In genomic region chr3:37662708-37663107, GRCh38 we compare ENCODE assay signal across 19 cellular contexts.
DNase-seq lines count a peak whose midpoint lies in the region; ATAC-seq and TF ChIP-seq lines count a peak whose summit lies in the region.
"Had no signal": no experiment of that assay in that cellular context is flagged by ENCODE, and none has a peak within 500 bp of the region (broad histone marks: within the 10 kb centered on the region; RNA-seq: fewer than 3 reads in every experiment).

No MANE protein-coding gene starts in this region.

- peaks cover 31% of the 10 kb centered on the region for H3K36me3 Mint-ChIP-seq in nephron progenitor cell (ENCODE audit: low read depth)
- H3K36me3 Mint-ChIP-seq: CD8-positive, alpha-beta T cell had no signal

- intact Hi-C loops in esophagus muscularis mucosa (cut with DNase I): no loop called here

- H3K9me3 ChIP-seq in esophagus muscularis mucosa: no peaks in the 10 kb centered on the region
- no peaks in the 10 kb centered on the region for H3K9me3 ChIP-seq in thoracic aorta

- no peak overlapping the region for H3K4me3 ChIP-seq in esophagus muscularis mucosa
- no peak overlapping the region for H3K4me3 ChIP-seq in thoracic aorta
- H3K4me3 ChIP-seq: BLaER1 had no signal

- H3K4me3 Mint-ChIP-seq in nephron progenitor cell: no peak overlapping the region
- H3K4me3 Mint-ChIP-seq: CD8-positive, alpha-beta T cell had no signal

- peaks cover 2% of the 10 kb centered on the region for H3K27me3 Mint-ChIP-seq in nephron progenitor cell (ENCODE audit: low read depth, poor library complexity)

- H3K27ac Mint-ChIP-seq in nephron progenitor cell: peak overlapping the region; percentile 72
- H3K27ac Mint-ChIP-seq: CD8-positive, alpha-beta T cell had no signal

- H3K4me1 ChIP-seq in esophagus muscularis mucosa: peaks cover 36 to 50% (median 43%) of the 10 kb centered on the region in 4 donors
- H3K4me1 ChIP-seq in thoracic aorta (ENCODE audit: control insufficient read depth in 1 of 2, low read depth in 2 of 2): peaks cover 30 to 55% of the 10 kb centered on the region in 2 donors

- H3K27ac ChIP-seq in esophagus muscularis mucosa (replicated peaks in 1 of 4): peak overlapping the region; percentile 48 to 61 (median 55)
- peak overlapping the region; percentile 60 to 72 for H3K27ac ChIP-seq in thoracic aorta
- H3K27ac ChIP-seq: BLaER1, RWPE1 had no signal

- no peaks in the 10 kb centered on the region for H3K27me3 ChIP-seq in esophagus muscularis mucosa
- H3K27me3 ChIP-seq in thoracic aorta (replicated peaks; ENCODE audit: insufficient read depth): no peaks in the 10 kb centered on the region
- H3K27me3 ChIP-seq: BLaER1 had no signal

- peak; percentile 49 for DNase-seq in RPMI7951 (ENCODE audit: low read depth)
- DNase-seq in esophagus muscularis mucosa (ENCODE audit: extremely low spot score): peak; percentile 74
- DNase-seq in nephron progenitor cell: no peak
- no peak for DNase-seq in thoracic aorta (ENCODE audit: low spot score)
- DNase-seq in activated effector memory CD4-positive, alpha-beta T cell treated with Interleukin-2 at 50 U/mL for 16 hours: no peak
- no peak for DNase-seq in GF-D8 (lab: John Stamatoyannopoulos, UW)
- no peak for DNase-seq in left lobe of liver (ENCODE audit: low spot score)
- no peak for DNase-seq in stimulated activated naive CD8-positive, alpha-beta T cell treated with anti-CD3 and anti-CD28 coated beads, Interleukin-15, Interleukin-2, amounts not matched to agents 100 U/mL and 50 U/mL, for 24 hours
- DNase-seq: CD8-positive, alpha-beta T cell; DMS53; EL; IMR-90; NCI-H1417; NCI-H187 treated with DMSO at 0.1 percent for 48 hours; NCI-H526; PC-3; SIG-M5 had no signal

- no peak for TF ChIP-seq EP300 in esophagus muscularis mucosa (IDR thresholded peaks at IDR 0.05)

- ATAC-seq in thoracic aorta (ENCODE audit: insufficient number of reproducible peaks, low FRiP score, low read depth): no peak
- no peak for ATAC-seq in left lobe of liver
- no peak for ATAC-seq in stimulated activated naive CD8-positive, alpha-beta T cell treated with anti-CD3 and anti-CD28 coated beads, Interleukin-15, Interleukin-2, amounts not matched to agents 100 U/mL and 50 U/mL, for 24 hours
- ATAC-seq: CD8-positive, alpha-beta T cell; PC-3 had no signal

- H3K36me3 ChIP-seq in esophagus muscularis mucosa: no peaks in the 10 kb centered on the region
- no peaks in the 10 kb centered on the region for H3K36me3 ChIP-seq in thoracic aorta
- H3K36me3 ChIP-seq: BLaER1 had no signal

- TF ChIP-seq CTCF in esophagus muscularis mucosa (IDR thresholded peaks at IDR 0.05): no peak
- TF ChIP-seq CTCF in nephron progenitor cell (IDR thresholded peaks at IDR 0.05): no peak
- no peak for TF ChIP-seq CTCF in thoracic aorta (IDR thresholded peaks at IDR 0.05)

- TF ChIP-seq POLR2A in esophagus muscularis mucosa (IDR thresholded peaks at IDR 0.05; ENCODE audit: low read depth): no peak

- peaks cover 32% of the 10 kb centered on the region for H3K4me1 Mint-ChIP-seq in nephron progenitor cell

- 77% methylated on average over 4 of the region's 4 CpGs for WGBS in esophagus muscularis mucosa

- H3K9me3 Mint-ChIP-seq in nephron progenitor cell: peaks cover 23% of the 10 kb centered on the region

Comparison
In these comparisons a context has a peak if more than half of its experiments do, and no peak if none do; other contexts are left out.
1. DNase-seq: peak in RPMI7951 (single experiment) and esophagus muscularis mucosa (single experiment); none in nephron progenitor cell (single experiment), thoracic aorta (single experiment), activated effector memory CD4-positive, alpha-beta T cell treated with Interleukin-2 at 50 U/mL for 16 hours (single experiment), GF-D8 (single experiment), left lobe of liver (single experiment) and stimulated activated naive CD8-positive, alpha-beta T cell treated with anti-CD3 and anti-CD28 coated beads, Interleukin-15, Interleukin-2, amounts not matched to agents 100 U/mL and 50 U/mL, for 24 hours (single experiment).